31 cellular contexts compared by ENCODE assay signal in genomic region chr17:78854508-78854907, GRCh38. TPM values are rescaled to one million over a fixed set of nuclear protein-coding genes. Genes with fewer than 3 reads are reported as not detected.
"Had no signal": no experiment of that assay in that cellular context is flagged by ENCODE, and none has a peak within 500 bp of the region (broad histone marks: within the 10 kb centered on the region; RNA-seq: fewer than 3 reads in every experiment).

No MANE protein-coding gene starts in this region.

- H3K4me3 ChIP-seq: adrenal gland, body of pancreas, breast epithelium, SJCRH30, SK-N-MC had no signal

- H3K4me3 Mint-ChIP-seq: activated B cell treated with CpG ODN at 0.5 μM for 24 hours; activated CD4-positive, alpha-beta memory T cell treated with anti-CD3 and anti-CD28 coated beads for 36 hours; activated naive CD4-positive, alpha-beta T cell treated with anti-CD3 and anti-CD28 coated beads for 36 hours; activated T-cell treated with anti-CD3 and anti-CD28 coated beads, Interleukin-2, amount 50 U/mL, for 4 hours; activated T-helper 1 cell treated with anti-CD3 and anti-CD28 coated beads, Interleukin-12 subunit alpha, Interleukin-12 subunit beta, Interleukin-2, Interleukin-4 antibody, amounts not matched to agents 30 ng/mL and 10 ng/mL and 1 ng/mL, durations not matched to agents 14 hours and 24 hours and 36 hours had no signal

- H3K9me3 Mint-ChIP-seq: activated B cell treated with CpG ODN at 0.5 μM for 24 hours; activated CD4-positive, alpha-beta memory T cell treated with anti-CD3 and anti-CD28 coated beads for 36 hours; activated naive CD4-positive, alpha-beta T cell treated with anti-CD3 and anti-CD28 coated beads for 36 hours; activated naive CD4-positive, alpha-beta T cell treated with anti-CD3 and anti-CD28 coated beads, Interleukin-2, amount 50 U/mL, for 72 hours; activated T-cell treated with anti-CD3 and anti-CD28 coated beads, Interleukin-2, amount 50 U/mL, for 4 hours; activated T-helper 1 cell treated with anti-CD3 and anti-CD28 coated beads, Interleukin-12 subunit alpha, Interleukin-12 subunit beta, Interleukin-2, Interleukin-4 antibody, amounts not matched to agents 30 ng/mL and 10 ng/mL and 1 ng/mL, durations not matched to agents 14 hours and 24 hours and 36 hours had no signal

- DNase-seq: activated B cell treated with CpG ODN at 0.5 μM for 24 hours; activated CD4-positive, alpha-beta memory T cell treated with anti-CD3 and anti-CD28 coated beads for 36 hours; activated CD4-positive, alpha-beta T cell treated with anti-CD3 and anti-CD28 coated beads for 4 hours; activated CD4-positive, alpha-beta T cell treated with anti-CD3 and anti-CD28 coated beads, Interleukin-2, amount 50 U/mL, for 1 hour; activated CD4-positive, CD25-positive, alpha-beta regulatory T cell treated with anti-CD3 and anti-CD28 coated beads, Interleukin-2, amount 50 U/mL, for 72 hours; activated CD8-positive, alpha-beta memory T cell treated with anti-CD3 and anti-CD28 coated beads, Interleukin-2, amount 50 U/mL, for 4 hours; activated gamma-delta T cell treated with Interleukin-2 at 50 U/mL for 16 hours; activated naive CD4-positive, alpha-beta T cell treated with anti-CD3 and anti-CD28 coated beads for 36 hours; activated T-cell treated with anti-CD3 and anti-CD28 coated beads for 4 hours; activated T-cell treated with anti-CD3 and anti-CD28 coated beads, Interleukin-2, amount 50 U/mL, for 4 hours; adrenal gland; body of pancreas; KG1; NCI-H1092 treated with DMSO at 0.1 percent for 48 hours; NCI-H1417; NCI-H146; NCI-H187; NCI-H2029 treated with DMSO at 0.1 percent for 48 hours; NCI-H2107; NCI-H2171; NCI-H510A; NCI-H748 treated with DMSO at 0.1 percent for 48 hours; NK-92 treated with Interleukin-12 subunit alpha and Interleukin-12 subunit beta, amount 100 ng/mL, for 24 hours; SHP77; SJCRH30; T1000 had no signal

- H3K4me1 ChIP-seq: adrenal gland, body of pancreas, breast epithelium, SJCRH30 had no signal

- H3K27me3 Mint-ChIP-seq: activated B cell treated with CpG ODN at 0.5 μM for 24 hours; activated CD4-positive, alpha-beta memory T cell treated with anti-CD3 and anti-CD28 coated beads for 36 hours had no signal

- H3K27me3 ChIP-seq: adrenal gland, body of pancreas, breast epithelium, SJCRH30 had no signal

- H3K36me3 Mint-ChIP-seq: activated CD4-positive, alpha-beta memory T cell treated with anti-CD3 and anti-CD28 coated beads for 36 hours; activated naive CD4-positive, alpha-beta T cell treated with anti-CD3 and anti-CD28 coated beads, Interleukin-2, amount 50 U/mL, for 72 hours had no signal

- ATAC-seq: activated naive CD4-positive, alpha-beta T cell treated with anti-CD3 and anti-CD28 coated beads, Interleukin-2, amount 50 U/mL, for 72 hours; activated T-cell treated with anti-CD3 and anti-CD28 coated beads, Interleukin-2, amount 50 U/mL, for 4 hours; body of pancreas had no signal

- H3K9me3 ChIP-seq: adrenal gland, body of pancreas, breast epithelium, SJCRH30 had no signal

- H3K27ac Mint-ChIP-seq: activated B cell treated with CpG ODN at 0.5 μM for 24 hours; activated CD4-positive, alpha-beta memory T cell treated with anti-CD3 and anti-CD28 coated beads for 36 hours; activated naive CD4-positive, alpha-beta T cell treated with anti-CD3 and anti-CD28 coated beads for 36 hours; activated naive CD4-positive, alpha-beta T cell treated with anti-CD3 and anti-CD28 coated beads, Interleukin-2, amount 50 U/mL, for 72 hours; activated T-helper 1 cell treated with anti-CD3 and anti-CD28 coated beads, Interleukin-12 subunit alpha, Interleukin-12 subunit beta, Interleukin-2, Interleukin-4 antibody, amounts not matched to agents 30 ng/mL and 10 ng/mL and 1 ng/mL, durations not matched to agents 14 hours and 24 hours and 36 hours had no signal

- H3K4me1 Mint-ChIP-seq: activated B cell treated with CpG ODN at 0.5 μM for 24 hours had no signal

- H3K36me3 ChIP-seq: breast epithelium had no signal

- H3K27ac ChIP-seq: adrenal gland, body of pancreas, breast epithelium, SJCRH30, SK-N-MC had no signal

RNA-seq across cellular contexts. Expression of gene CEP295NL, which starts 48.5 kb away (rescaled TPM):
- total RNA-seq: activated CD4-positive, alpha-beta memory T cell treated with anti-CD3 and anti-CD28 coated beads for 36 hours; activated naive CD4-positive, alpha-beta T cell treated with anti-CD3 and anti-CD28 coated beads for 36 hours; activated T-cell treated with anti-CD3 and anti-CD28 coated beads, Interleukin-2, amount 50 U/mL, for 4 hours; activated T-helper 1 cell treated with anti-CD3 and anti-CD28 coated beads, Interleukin-12 subunit alpha, Interleukin-12 subunit beta, Interleukin-2, Interleukin-4 antibody, amounts not matched to agents 30 ng/mL and 10 ng/mL and 1 ng/mL, durations not matched to agents 14 hours and 24 hours and 36 hours; T-helper 2 cell treated with Interferon-gamma antibody and Interleukin-4, amounts not matched to agents 100 ng/mL and 5 ng/mL, for 36 hours had no signal
